13 cellular contexts compared by ENCODE assay signal in genomic region chr11:46590740-46591606, GRCh38. TPM values are rescaled to one million over a fixed set of nuclear protein-coding genes. Genes with fewer than 3 reads are reported as not detected.
DNase-seq lines count a peak whose midpoint lies in the region; ATAC-seq and TF ChIP-seq lines count a peak whose summit lies in the region.
"Had no signal": no experiment of that assay in that cellular context is flagged by ENCODE, and none has a peak within 500 bp of the region (broad histone marks: within the 10 kb centered on the region; RNA-seq: fewer than 3 reads in every experiment).

No MANE protein-coding gene starts in this region.

- H3K4me2 ChIP-seq in neural progenitor cell (no peak overlapping the region), MM.1S (ENCODE audit: low read depth, low read length) (no peak overlapping the region)

- no peak overlapping the region for H2AFZ ChIP-seq in neural progenitor cell (replicated peaks)
- H2AFZ ChIP-seq in MM.1S (ENCODE audit: low read length): no peak overlapping the region

- H3K4me1 ChIP-seq in CD8-positive, alpha-beta T cell (ENCODE audit: insufficient read depth, low read length): peaks cover 32% of the 10 kb centered on the region
- peaks cover 11% of the 10 kb centered on the region for H3K4me1 ChIP-seq in neural progenitor cell
- peaks cover 6% of the 10 kb centered on the region; the same call in 1 of the 2 replicates for H3K4me1 ChIP-seq in MM.1S (ENCODE audit: low read length)

- H3K27me3 ChIP-seq in CD8-positive, alpha-beta T cell (ENCODE audit: insufficient read depth, low read length): no peaks in the 10 kb centered on the region
- H3K27me3 ChIP-seq in neural progenitor cell (no peaks in the 10 kb centered on the region), MM.1S (replicated peaks; ENCODE audit: insufficient read depth, low read length) (no peaks in the 10 kb centered on the region)

- no peaks in the 10 kb centered on the region for H3K9me3 ChIP-seq in CD8-positive, alpha-beta T cell (ENCODE audit: low read length)
- H3K9me3 ChIP-seq in neural progenitor cell (ENCODE audit: low read depth) (no peaks in the 10 kb centered on the region), MM.1S (replicated peaks; ENCODE audit: insufficient read depth, low read length) (no peaks in the 10 kb centered on the region)

- peaks cover 30% of the 10 kb centered on the region for H3K36me3 Mint-ChIP-seq in CD8-positive, alpha-beta T cell
- H3K36me3 Mint-ChIP-seq in central memory CD8-positive, alpha-beta T cell (ENCODE audit: insufficient read depth): peaks cover 12% of the 10 kb centered on the region
- H3K36me3 Mint-ChIP-seq in neural progenitor cell: peaks cover 2% of the 10 kb centered on the region

- H3K4me3 ChIP-seq in CD8-positive, alpha-beta T cell (ENCODE audit: low read depth, low read length): no peak overlapping the region
- H3K4me3 ChIP-seq in LNCaP clone FGC (ENCODE audit: low read depth, low read length): peak overlapping the region; percentile 6; the same call in 1 of the 2 replicates
- no peak overlapping the region for H3K4me3 ChIP-seq in neural progenitor cell
- H3K4me3 ChIP-seq in MM.1S (ENCODE audit: low read length): no peak overlapping the region

- H3K27ac ChIP-seq in CD8-positive, alpha-beta T cell (ENCODE audit: low read depth, low read length): no peak overlapping the region
- no peak overlapping the region for H3K27ac ChIP-seq in neural progenitor cell
- H3K27ac ChIP-seq in MM.1S (ENCODE audit: low read length): no peak overlapping the region

- H3F3A ChIP-seq in neural progenitor cell (ENCODE audit: low read depth) (peaks cover 6% of the 10 kb centered on the region), MM.1S (ENCODE audit: insufficient read depth, low read length) (no peaks in the 10 kb centered on the region)

- POLR2A ChIA-PET in CD8-positive, alpha-beta T cell (lab: Charles Lee): no interaction called here

- peak overlapping the region; percentile 2 for H3K27ac Mint-ChIP-seq in CD8-positive, alpha-beta T cell
- H3K27ac Mint-ChIP-seq in central memory CD8-positive, alpha-beta T cell (ENCODE audit: low read depth): peak overlapping the region; percentile 20
- H3K27ac Mint-ChIP-seq in neural progenitor cell: no peak overlapping the region
- H3K27ac Mint-ChIP-seq: activated CD8-positive, alpha-beta memory T cell treated with anti-CD3 and anti-CD28 coated beads, Interleukin-2, amount 10 ng/mL, durations not matched to agents 7 days and 5 days had no signal

- no peak for DNase-seq in CD8-positive, alpha-beta T cell
- DNase-seq in LNCaP clone FGC (ENCODE audit: low read depth) (peak; percentile 39), neural progenitor cell (ENCODE audit: low spot score) (no peak), NCI-H187 treated with DMSO at 0.1 percent for 48 hours (lab: John Stamatoyannopoulos, UW) (no peak), MM.1S (no peak), SHP77 (lab: John Stamatoyannopoulos, UW) (no peak)
- DNase-seq in central memory CD8-positive, alpha-beta T cell (ENCODE audit: low spot score in 2 of 2): no peak
- DNase-seq: activated CD8-positive, alpha-beta memory T cell treated with anti-CD3 and anti-CD28 coated beads, Interleukin-2, amount 10 ng/mL, durations not matched to agents 7 days and 5 days; hippocampal formation; NCI-H1436; stimulated activated CD4-positive, alpha-beta T cell treated with anti-CD3 and anti-CD28 coated beads, Interleukin-4, amount 100 ng/mL, for 1 hour had no signal

- H3K36me3 ChIP-seq in CD8-positive, alpha-beta T cell (ENCODE audit: insufficient read depth, low read length): no peaks in the 10 kb centered on the region
- H3K36me3 ChIP-seq in neural progenitor cell: no peaks in the 10 kb centered on the region
- H3K36me3 ChIP-seq in MM.1S (replicated peaks; ENCODE audit: insufficient read depth, low read length): no peaks in the 10 kb centered on the region

- H4K20me1 ChIP-seq in neural progenitor cell (ENCODE audit: low read depth) (peaks cover 38% of the 10 kb centered on the region), MM.1S (ENCODE audit: insufficient read depth, low read length) (no peaks in the 10 kb centered on the region; the same call in 1 of the 2 replicates)

- CTCF ChIA-PET in CD8-positive, alpha-beta T cell (lab: Charles Lee): no interaction called here

- H3K79me2 ChIP-seq in neural progenitor cell (ENCODE audit: low read depth): peaks cover 78% of the 10 kb centered on the region
- H3K79me2 ChIP-seq in MM.1S (ENCODE audit: low read length): peaks cover 78% of the 10 kb centered on the region

- no peak for TF ChIP-seq CTCF in CD8-positive, alpha-beta T cell (IDR thresholded peaks at IDR 0.05)
- TF ChIP-seq CTCF in LNCaP clone FGC (IDR thresholded peaks at IDR 0.05; ENCODE audit: control insufficient read depth, extremely low read depth, insufficient read depth) (no peak), neural progenitor cell (IDR thresholded peaks at IDR 0.05) (no peak), MM.1S (IDR thresholded peaks at IDR 0.05; ENCODE audit: low read length) (no peak)

- H3K4me3 Mint-ChIP-seq in CD8-positive, alpha-beta T cell: peak overlapping the region; percentile 22
- peak overlapping the region; percentile 36 for H3K4me3 Mint-ChIP-seq in central memory CD8-positive, alpha-beta T cell
- H3K4me3 Mint-ChIP-seq in neural progenitor cell: peak overlapping the region; percentile 28
- H3K4me3 Mint-ChIP-seq: activated CD8-positive, alpha-beta memory T cell treated with anti-CD3 and anti-CD28 coated beads, Interleukin-2, amount 10 ng/mL, durations not matched to agents 7 days and 5 days had no signal

- H3K9ac ChIP-seq in neural progenitor cell: no peak overlapping the region
- no peak overlapping the region for H3K9ac ChIP-seq in MM.1S (ENCODE audit: low read length)

- ATAC-seq in CD8-positive, alpha-beta T cell: no peak
- no peak for ATAC-seq in central memory CD8-positive, alpha-beta T cell (replicated peaks; ENCODE audit: extremely low read depth, poor library complexity, severe bottlenecking)
- no peak for ATAC-seq in GM21381 (IDR thresholded peaks at IDR 0.05; ENCODE audit: unreplicated experiment)
- ATAC-seq: activated CD8-positive, alpha-beta memory T cell treated with anti-CD3 and anti-CD28 coated beads, Interleukin-2, amount 10 ng/mL, durations not matched to agents 7 days and 5 days; Right ventricle myocardium inferior had no signal

- intact Hi-C loops in CD8-positive, alpha-beta T cell (cut with DNase I, micrococcal nuclease): loop anchor here (5.0 to 10.0 kb wide), 4 partner anchors 34 to 676 kb away; partner anchors contain the start of genes ARFGAP2 (in 1 of the 2), DGKZ (in 1 of the 2) and PEX16 (in 1 of the 2)

- no peaks in the 10 kb centered on the region for H3K9me2 ChIP-seq in MM.1S (replicated peaks; ENCODE audit: insufficient read depth, low read length)

- no peaks in the 10 kb centered on the region for H3K27me3 Mint-ChIP-seq in CD8-positive, alpha-beta T cell (ENCODE audit: low read depth)
- no peaks in the 10 kb centered on the region for H3K27me3 Mint-ChIP-seq in central memory CD8-positive, alpha-beta T cell
- peaks cover 5% of the 10 kb centered on the region for H3K27me3 Mint-ChIP-seq in neural progenitor cell (ENCODE audit: insufficient read depth, low read depth)
- H3K27me3 Mint-ChIP-seq: activated CD8-positive, alpha-beta memory T cell treated with anti-CD3 and anti-CD28 coated beads, Interleukin-2, amount 10 ng/mL, durations not matched to agents 7 days and 5 days had no signal

- H3K9me3 Mint-ChIP-seq in CD8-positive, alpha-beta T cell: no peaks in the 10 kb centered on the region
- H3K9me3 Mint-ChIP-seq in central memory CD8-positive, alpha-beta T cell: no peaks in the 10 kb centered on the region
- H3K9me3 Mint-ChIP-seq in neural progenitor cell: no peaks in the 10 kb centered on the region

- H3K4me1 Mint-ChIP-seq in CD8-positive, alpha-beta T cell (ENCODE audit: low read depth): peaks cover 56% of the 10 kb centered on the region
- H3K4me1 Mint-ChIP-seq in central memory CD8-positive, alpha-beta T cell: peaks cover 61% of the 10 kb centered on the region
- H3K4me1 Mint-ChIP-seq in neural progenitor cell: peaks cover 25% of the 10 kb centered on the region

RNA-seq across cellular contexts. Expression of gene AMBRA1, which starts 2.9 kb away (rescaled TPM):
- total RNA-seq in CD8-positive, alpha-beta T cell: 10 to 100 TPM; 31.2 to 34.1 TPM
- total RNA-seq in neural progenitor cell (ENCODE audit: low replicate concordance): 20.7 and 35.9 TPM in 2 replicates

RNA-seq across cellular contexts. Expression of gene HARBI1, which starts 26.1 kb away (rescaled TPM):
- 10 to 100 TPM; 18.1 to 19.1 TPM for total RNA-seq in CD8-positive, alpha-beta T cell
- 4.6 and 5.3 TPM in 2 replicates for total RNA-seq in neural progenitor cell (ENCODE audit: low replicate concordance)

RNA-seq across cellular contexts. Expression of gene ATG13, which starts 26.4 kb away (rescaled TPM):
- total RNA-seq in CD8-positive, alpha-beta T cell: 100 to 1,000 TPM; 117 to 137 TPM
- 75.4 and 88.5 TPM in 2 replicates for total RNA-seq in neural progenitor cell (ENCODE audit: low replicate concordance)
